ENCODE assay signal across 15 cellular contexts in genomic region chr4:38504396-38504715, GRCh38.
"Had no signal": no experiment of that assay in that cellular context is flagged by ENCODE, and none has a peak within 500 bp of the region (broad histone marks: within the 10 kb centered on the region; RNA-seq: fewer than 3 reads in every experiment).

No MANE protein-coding gene starts in this region.

- DNase-seq: activated CD4-positive, alpha-beta T cell treated with anti-CD3 and anti-CD28 coated beads, Interleukin-2, amount 50 U/mL, for 1 hour; activated CD8-positive, alpha-beta memory T cell treated with anti-CD3 and anti-CD28 coated beads for 24 hours; activated naive CD8-positive, alpha-beta T cell treated with anti-CD3 and anti-CD28 coated beads, Interleukin-2, amount 10 ng/mL, durations not matched to agents 7 days and 5 days; activated T-cell treated with anti-CD3 and anti-CD28 coated beads, Interleukin-2, amount 50 U/mL, for 72 hours; body of pancreas; dorsolateral prefrontal cortex; endodermal cell; foreskin fibroblast; stimulated activated CD4-positive, alpha-beta T cell treated with anti-CD3 and anti-CD28 coated beads, Interleukin-12 subunit alpha, Interleukin-12 subunit beta, amount 100 ng/mL, for 4 hours; stimulated activated CD4-positive, alpha-beta T cell treated with anti-CD3 and anti-CD28 coated beads, Interleukin-1b, Interleukin-23, amount 100 ng/mL, for 48 hours; stimulated activated naive CD8-positive, alpha-beta T cell treated with anti-CD3 and anti-CD28 coated beads, Interleukin-15, amount 100 ng/mL, for 72 hours; transverse colon; uterus had no signal

- H3K4me3 Mint-ChIP-seq: activated naive CD8-positive, alpha-beta T cell treated with anti-CD3 and anti-CD28 coated beads, Interleukin-2, amount 10 ng/mL, durations not matched to agents 7 days and 5 days; endodermal cell had no signal

- H3K36me3 Mint-ChIP-seq: memory B cell, naive B cell had no signal

- H3K9me3 Mint-ChIP-seq: activated naive CD8-positive, alpha-beta T cell treated with anti-CD3 and anti-CD28 coated beads, Interleukin-2, amount 10 ng/mL, durations not matched to agents 7 days and 5 days; activated T-cell treated with anti-CD3 and anti-CD28 coated beads, Interleukin-2, amount 50 U/mL, for 72 hours; endodermal cell; memory B cell; naive B cell; stimulated activated naive CD8-positive, alpha-beta T cell treated with anti-CD3 and anti-CD28 coated beads, Interleukin-15, amount 100 ng/mL, for 72 hours had no signal

- H3K27ac Mint-ChIP-seq: activated naive CD8-positive, alpha-beta T cell treated with anti-CD3 and anti-CD28 coated beads, Interleukin-2, amount 10 ng/mL, durations not matched to agents 7 days and 5 days; endodermal cell; memory B cell had no signal

- H3K27me3 Mint-ChIP-seq: activated naive CD8-positive, alpha-beta T cell treated with anti-CD3 and anti-CD28 coated beads, Interleukin-2, amount 10 ng/mL, durations not matched to agents 7 days and 5 days; stimulated activated naive CD8-positive, alpha-beta T cell treated with anti-CD3 and anti-CD28 coated beads, Interleukin-15, amount 100 ng/mL, for 72 hours had no signal

- ATAC-seq: body of pancreas had no signal

- H3K4me1 Mint-ChIP-seq: endodermal cell had no signal
